In the genomic region with DNA sequence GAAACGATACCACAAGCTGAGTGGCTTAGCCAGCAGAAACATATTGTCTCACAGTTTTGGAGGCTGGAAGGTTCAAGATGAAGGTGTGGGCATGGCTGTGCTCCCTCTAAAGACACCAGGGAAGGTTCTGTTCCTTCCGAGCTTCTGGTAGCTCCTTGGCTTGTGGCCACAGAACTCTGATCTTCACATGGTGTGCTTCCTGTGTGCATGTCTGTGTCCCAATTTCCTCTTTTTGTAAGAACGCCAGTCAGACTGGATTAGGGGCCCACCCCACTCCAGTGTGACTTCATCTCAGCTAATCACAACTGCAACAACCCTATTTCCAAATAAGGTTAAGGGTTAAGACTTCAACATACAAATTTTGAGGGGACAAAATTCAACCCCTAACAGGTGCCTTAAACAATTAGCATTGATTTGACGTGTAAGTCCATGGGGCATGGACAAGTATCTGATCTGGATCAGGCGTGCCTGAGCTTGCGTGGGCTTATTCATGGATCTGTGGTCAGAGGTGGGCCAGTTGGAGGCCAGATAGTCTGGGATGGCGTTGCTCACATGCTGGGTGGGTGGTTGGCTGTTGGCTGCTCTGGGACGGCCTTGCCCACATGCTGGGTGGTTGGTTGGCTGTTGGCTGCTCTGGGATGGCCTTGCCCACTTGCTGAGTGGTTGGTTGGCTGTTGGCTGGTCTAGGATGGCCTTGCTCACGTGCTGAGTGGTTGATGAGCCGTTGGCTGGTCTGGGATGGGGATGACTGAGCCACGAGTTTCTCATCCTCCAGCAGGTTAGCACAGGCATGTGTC, we compare ENCODE assay signal across 8 cellular contexts.
DNase-seq lines count a peak whose midpoint lies in the region; ATAC-seq, FAIRE-seq and TF ChIP-seq lines count a peak whose summit lies in the region.

No MANE protein-coding gene starts in this region.

- H3K4me3 Mint-ChIP-seq in activated CD4-positive, alpha-beta T cell treated with anti-CD3 and anti-CD28 coated beads, Interleukin-2, amount 10 ng/mL, durations not matched to agents 7 days and 5 days = no peak overlapping the region
- H3K4me3 Mint-ChIP-seq in activated naive CD8-positive, alpha-beta T cell treated with anti-CD3 and anti-CD28 coated beads, Interleukin-2, amount 50 U/mL, for 24 hours = no peak overlapping the region

- FAIRE-seq in keratinocyte (lab: Jason Lieb, UNC) = peak; percentile 57

- CTCF ChIA-PET in activated CD4-positive, alpha-beta T cell treated with anti-CD3 and anti-CD28 coated beads, Interleukin-2, amount 10 ng/mL, durations not matched to agents 7 days and 5 days (lab: Charles Lee) = interaction anchor here (1.4 kb wide), 1 partner anchor 8 kb away, joined by 4 read pairs; no protein-coding TSS in a partner anchor

- H4K20me1 ChIP-seq in keratinocyte (ENCODE audit: control insufficient read depth, extremely low read depth, insufficient read depth, low read length) = no peaks in the 10 kb centered on the region

- no peaks in the 10 kb centered on the region for H3K79me2 ChIP-seq in keratinocyte (ENCODE audit: control insufficient read depth, insufficient read depth, low read length)

- no peak overlapping the region for H3K27ac ChIP-seq in keratinocyte (ENCODE audit: control insufficient read depth, insufficient read depth, low read length)
- peak overlapping the region; percentile 13 to 30 for H3K27ac ChIP-seq in thoracic aorta

- H3K4me2 ChIP-seq in keratinocyte (ENCODE audit: control insufficient read depth, extremely low read depth, insufficient read depth, low read depth, low read length) = no peak overlapping the region

- no peaks in the 10 kb centered on the region for H3K27me3 Mint-ChIP-seq in activated CD4-positive, alpha-beta T cell treated with anti-CD3 and anti-CD28 coated beads, Interleukin-2, amount 10 ng/mL, durations not matched to agents 7 days and 5 days
- H3K27me3 Mint-ChIP-seq in activated naive CD8-positive, alpha-beta T cell treated with anti-CD3 and anti-CD28 coated beads, Interleukin-2, amount 50 U/mL, for 24 hours = no peaks in the 10 kb centered on the region

- H2AFZ ChIP-seq in keratinocyte (ENCODE audit: control insufficient read depth, low read length) = no peak overlapping the region

- ATAC-seq in activated naive CD8-positive, alpha-beta T cell treated with anti-CD3 and anti-CD28 coated beads, Interleukin-2, amount 50 U/mL, for 24 hours = no peak
- ATAC-seq in thoracic aorta (ENCODE audit: insufficient number of reproducible peaks, low FRiP score, low read depth) (no peak), GM18502 (IDR thresholded peaks at IDR 0.05; ENCODE audit: poor library complexity, unreplicated experiment) (no peak), HG02678 (IDR thresholded peaks at IDR 0.05; ENCODE audit: unreplicated experiment) (no peak)

- POLR2A ChIA-PET in activated CD4-positive, alpha-beta T cell treated with anti-CD3 and anti-CD28 coated beads, Interleukin-2, amount 10 ng/mL, durations not matched to agents 7 days and 5 days (lab: Charles Lee) = interaction anchor here (0.6 kb wide), 1 partner anchor 1165 kb away, joined by 3 read pairs; no protein-coding TSS in a partner anchor

- H3K4me1 ChIP-seq in keratinocyte (ENCODE audit: control insufficient read depth, extremely low read depth, insufficient read depth, low read length) (peaks cover 13% of the 10 kb centered on the region), thoracic aorta (ENCODE audit: control insufficient read depth in 1 of 2, low read depth in 2 of 2) (peaks cover 3 to 18% of the 10 kb centered on the region in 2 donors)

- dilution Hi-C loops in keratinocyte (cut with MboI; ENCODE audit: extremely low pct_ligation_motif_present, low sequenced_read_pairs) = no loop called here

- DNase-seq in activated CD4-positive, alpha-beta T cell treated with anti-CD3 and anti-CD28 coated beads, Interleukin-2, amount 10 ng/mL, durations not matched to agents 7 days and 5 days = no peak
- no peak for DNase-seq in activated CD4-positive, alpha-beta T cell treated with anti-CD3 and anti-CD28 coated beads for 1 hour
- no peak for DNase-seq in activated naive CD8-positive, alpha-beta T cell treated with anti-CD3 and anti-CD28 coated beads, Interleukin-2, amount 50 U/mL, for 24 hours
- DNase-seq in keratinocyte (ENCODE audit: low read depth, low spot score) = peak; percentile 46
- DNase-seq in thoracic aorta (ENCODE audit: low spot score) = no peak
- DNase-seq in cerebellar cortex (ENCODE audit: low spot score) = no peak

- no peaks in the 10 kb centered on the region for H3K9me1 ChIP-seq in keratinocyte (ENCODE audit: control insufficient read depth, extremely low read depth, insufficient read depth, low read length)

- H3K9me3 Mint-ChIP-seq in activated CD4-positive, alpha-beta T cell treated with anti-CD3 and anti-CD28 coated beads, Interleukin-2, amount 10 ng/mL, durations not matched to agents 7 days and 5 days = no peaks in the 10 kb centered on the region
- no peaks in the 10 kb centered on the region for H3K9me3 Mint-ChIP-seq in activated naive CD8-positive, alpha-beta T cell treated with anti-CD3 and anti-CD28 coated beads, Interleukin-2, amount 50 U/mL, for 24 hours

- H3K27me3 ChIP-seq in keratinocyte (ENCODE audit: control insufficient read depth, extremely low read depth, insufficient read depth, low read length) = no peaks in the 10 kb centered on the region
- no peaks in the 10 kb centered on the region for H3K27me3 ChIP-seq in thoracic aorta (replicated peaks; ENCODE audit: insufficient read depth)

- H3K4me3 ChIP-seq in keratinocyte (ENCODE audit: control insufficient read depth in 2 of 3, extremely low read depth in 1 of 3, insufficient read depth in 2 of 3, low read depth in 1 of 3, low read length in 3 of 3) = no peak overlapping the region
- no peak overlapping the region for H3K4me3 ChIP-seq in thoracic aorta

- H3K4me1 Mint-ChIP-seq in activated CD4-positive, alpha-beta T cell treated with anti-CD3 and anti-CD28 coated beads, Interleukin-2, amount 10 ng/mL, durations not matched to agents 7 days and 5 days = peaks cover 72% of the 10 kb centered on the region
- H3K4me1 Mint-ChIP-seq in activated naive CD8-positive, alpha-beta T cell treated with anti-CD3 and anti-CD28 coated beads, Interleukin-2, amount 50 U/mL, for 24 hours = peaks cover 91% of the 10 kb centered on the region

- H3K36me3 ChIP-seq in keratinocyte (ENCODE audit: control insufficient read depth in 2 of 2, extremely low read depth in 1 of 2, insufficient read depth in 2 of 2, low read length in 2 of 2) = peaks cover 2 to 3% of the 10 kb centered on the region in 2 experiments
- peaks cover 33% of the 10 kb centered on the region for H3K36me3 ChIP-seq in thoracic aorta

- H3K36me3 Mint-ChIP-seq in activated CD4-positive, alpha-beta T cell treated with anti-CD3 and anti-CD28 coated beads, Interleukin-2, amount 10 ng/mL, durations not matched to agents 7 days and 5 days (ENCODE audit: low read depth) = peaks cover 91% of the 10 kb centered on the region
- H3K36me3 Mint-ChIP-seq in activated naive CD8-positive, alpha-beta T cell treated with anti-CD3 and anti-CD28 coated beads, Interleukin-2, amount 50 U/mL, for 24 hours (ENCODE audit: low read depth) = peaks cover 82% of the 10 kb centered on the region

- H3K9me3 ChIP-seq in keratinocyte (ENCODE audit: control insufficient read depth, low read depth, low read length) = no peaks in the 10 kb centered on the region
- H3K9me3 ChIP-seq in thoracic aorta = no peaks in the 10 kb centered on the region

- TF ChIP-seq CTCF in keratinocyte (optimal IDR thresholded peaks at IDR 0.05 in 1 of 3, IDR thresholded peaks at IDR 0.05 in 1 of 3, conservative IDR thresholded peaks at IDR 0.05 in 1 of 3; ENCODE audit: extremely low read depth in 1 of 3, insufficient read depth in 2 of 3, low read length in 3 of 3) (no peak), thoracic aorta (IDR thresholded peaks at IDR 0.05) (no peak)

- H3K27ac Mint-ChIP-seq in activated CD4-positive, alpha-beta T cell treated with anti-CD3 and anti-CD28 coated beads, Interleukin-2, amount 10 ng/mL, durations not matched to agents 7 days and 5 days = peak overlapping the region; percentile 52
- peak overlapping the region; percentile 56 for H3K27ac Mint-ChIP-seq in activated naive CD8-positive, alpha-beta T cell treated with anti-CD3 and anti-CD28 coated beads, Interleukin-2, amount 50 U/mL, for 24 hours

- H3K9ac ChIP-seq in keratinocyte (ENCODE audit: control insufficient read depth, extremely low read depth, insufficient read depth, low read length) = no peak overlapping the region
